In the genomic region with DNA sequence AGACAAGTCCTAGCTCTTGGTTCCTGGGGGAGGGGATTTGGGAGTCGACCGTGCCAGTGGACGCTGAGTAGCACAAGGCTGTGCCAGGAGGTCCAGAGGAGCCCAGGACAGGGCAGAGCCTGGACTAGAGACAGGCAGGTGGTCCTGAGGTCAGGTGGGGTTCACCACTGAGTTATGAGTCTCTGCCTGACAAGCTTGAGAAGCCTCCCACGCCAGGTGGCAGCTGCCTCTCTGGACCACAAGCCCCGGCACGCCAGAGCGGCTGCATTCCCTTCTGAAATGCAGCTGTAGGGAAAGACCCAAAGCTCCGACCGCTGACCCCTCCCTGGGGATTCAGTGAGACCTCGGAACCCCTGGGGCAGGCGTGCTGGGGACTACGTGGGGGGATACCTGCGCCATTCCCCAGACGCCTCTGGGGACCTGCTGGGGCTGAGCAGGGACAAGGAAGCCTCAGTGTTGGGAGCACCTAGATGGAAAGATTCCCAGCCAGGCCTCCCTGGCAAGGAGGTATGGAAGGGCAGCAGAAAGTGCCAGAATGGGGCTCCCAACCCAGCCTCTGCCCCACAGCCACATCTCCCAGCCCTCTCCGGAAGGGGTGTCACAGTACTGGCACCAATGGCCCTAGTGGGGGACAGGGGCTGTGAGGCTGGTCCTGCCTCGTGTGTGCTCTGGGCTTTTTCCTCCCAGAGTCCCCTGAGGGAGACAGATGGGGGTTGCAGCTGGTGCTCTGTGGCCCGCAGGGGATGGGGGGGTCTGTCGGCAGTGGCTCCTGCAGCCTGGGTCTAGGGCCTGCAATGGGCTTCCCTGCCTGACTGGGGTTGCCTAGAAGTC, we compare ENCODE assay signal across 14 cellular contexts. TPM values are rescaled to one million over a fixed set of nuclear protein-coding genes. Genes with fewer than 3 reads are reported as not detected.
DNase-seq lines count a peak whose midpoint lies in the region; ATAC-seq, FAIRE-seq and TF ChIP-seq lines count a peak whose summit lies in the region.
"Had no signal": no experiment of that assay in that cellular context is flagged by ENCODE, and none has a peak within 500 bp of the region (broad histone marks: within the 10 kb centered on the region; RNA-seq: fewer than 3 reads in every experiment).

No MANE protein-coding gene starts in this region.

- CTCF ChIA-PET in HepG2 (lab: Yijun Ruan, JAX; ENCODE audit: low intra/inter-chr PET ratio, low total read pairs) = no interaction called here
- CTCF ChIA-PET in CD4-positive, alpha-beta memory T cell (lab: Charles Lee; ENCODE audit: partially characterized antibody) = no interaction called here

- in situ Hi-C loops in HepG2 (cut with HindIII; ENCODE audit: extremely low pct_ligation_motif_present, low pct_unique_long_range_greater_than_20kb) = no loop called here

- no peak overlapping the region for H2AFZ ChIP-seq in HepG2 (ENCODE audit: low read length)
- no peak overlapping the region for H2AFZ ChIP-seq in neural progenitor cell (replicated peaks)

- no peaks in the 10 kb centered on the region for H3K36me3 Mint-ChIP-seq in natural killer cell treated with Interleukin-12 subunit alpha and Interleukin-12 subunit beta and Interleukin-15 and Interleukin-18, amount 100 ng/mL, for 72 hours
- H3K36me3 Mint-ChIP-seq in natural killer cell (no peaks in the 10 kb centered on the region), HFFc6 (ENCODE audit: low read depth) (no peaks in the 10 kb centered on the region), neural progenitor cell (no peaks in the 10 kb centered on the region)
- no peaks in the 10 kb centered on the region for H3K36me3 Mint-ChIP-seq in CD4-positive, alpha-beta memory T cell

- POLR2A ChIA-PET in HepG2 (lab: Yijun Ruan, JAX) = interaction anchor here (0.9 to 1.3 kb wide), 2 partner anchors 13 to 18 kb away, joined by 3 to 5 read pairs; no protein-coding TSS in a partner anchor
- POLR2A ChIA-PET in CD4-positive, alpha-beta memory T cell (lab: Charles Lee; ENCODE audit: partially characterized antibody) = interaction anchor here (0.8 kb wide), 1 partner anchor 18 kb away, joined by 3 read pairs; no protein-coding TSS in a partner anchor

- H3K4me2 ChIP-seq in HepG2 (ENCODE audit: low read depth, low read length) (peak overlapping the region; percentile 65), neural progenitor cell (no peak overlapping the region)

- H3K4me1 ChIP-seq in HepG2 (ENCODE audit: insufficient read depth, low read length) (peaks cover 56% of the 10 kb centered on the region), neural progenitor cell (peaks cover 5% of the 10 kb centered on the region)
- no peaks in the 10 kb centered on the region for H3K4me1 ChIP-seq in CD4-positive, alpha-beta memory T cell (ENCODE audit: insufficient read depth, low read length)
- H3K4me1 ChIP-seq: colonic mucosa, SJSA1 had no signal

- no peak for TF ChIP-seq EP300 in HepG2 (IDR thresholded peaks at IDR 0.05; ENCODE audit: low read depth in 2 of 2, low read length in 2 of 2)
- no peak for TF ChIP-seq EP300 in HepG2 (CRISPR knock-in tag; IDR thresholded peaks at IDR 0.05; ENCODE audit: borderline replicate concordance)

- H4K20me1 ChIP-seq in HepG2 (ENCODE audit: insufficient read depth, low read length) (no peaks in the 10 kb centered on the region), neural progenitor cell (ENCODE audit: low read depth) (no peaks in the 10 kb centered on the region)

- peaks cover 9 to 22% of the 10 kb centered on the region in 2 donors for H3K27me3 Mint-ChIP-seq in natural killer cell treated with Interleukin-12 subunit alpha and Interleukin-12 subunit beta and Interleukin-15 and Interleukin-18, amount 100 ng/mL, for 72 hours
- H3K27me3 Mint-ChIP-seq in natural killer cell (ENCODE audit: low read depth in 2 of 2) (peaks cover 9 to 13% of the 10 kb centered on the region in 2 donors), HFFc6 (ENCODE audit: insufficient read depth) (peaks cover 20% of the 10 kb centered on the region), neural progenitor cell (ENCODE audit: insufficient read depth, low read depth) (no peaks in the 10 kb centered on the region)
- H3K27me3 Mint-ChIP-seq in CD4-positive, alpha-beta memory T cell = peaks cover 3% of the 10 kb centered on the region in 2 donors

- no peaks in the 10 kb centered on the region for H3K36me3 ChIP-seq in HepG2 (replicated peaks in 1 of 2; ENCODE audit: control insufficient read depth in 1 of 2, insufficient read depth in 2 of 2, low read length in 2 of 2)
- H3K36me3 ChIP-seq in CD4-positive, alpha-beta memory T cell (ENCODE audit: insufficient read depth, low read length) = no peaks in the 10 kb centered on the region
- H3K36me3 ChIP-seq in neural progenitor cell = no peaks in the 10 kb centered on the region
- H3K36me3 ChIP-seq: colonic mucosa, SJSA1 had no signal

- TF ChIP-seq RAD21 in HepG2 (CRISPR knock-in tag; IDR thresholded peaks at IDR 0.05) = no peak

- peak; percentile 52 for DNase-seq in natural killer cell treated with Interleukin-12 subunit alpha and Interleukin-12 subunit beta and Interleukin-15 and Interleukin-18, amount 100 ng/mL, for 72 hours (ENCODE audit: low spot score)
- DNase-seq in natural killer cell = no peak
- DNase-seq in NCI-H524 (lab: John Stamatoyannopoulos, UW) = peak; percentile 40 to 75
- no peak for DNase-seq in HepG2 (ENCODE audit: low spot score)
- no peak for DNase-seq in CD4-positive, alpha-beta memory T cell
- no peak for DNase-seq in HFFc6
- DNase-seq in neural progenitor cell (ENCODE audit: low spot score) = no peak
- no peak for DNase-seq in GM19240 (ENCODE audit: insufficient read length, low spot score)
- DNase-seq: activated CD8-positive, alpha-beta memory T cell treated with anti-CD3 and anti-CD28 coated beads, Interleukin-2, amount 50 U/mL, for 4 hours; colonic mucosa had no signal

- no peaks in the 10 kb centered on the region for H3F3A ChIP-seq in neural progenitor cell (ENCODE audit: low read depth)

- peak in 1 of 2 donors; percentile 46 for ATAC-seq in natural killer cell treated with Interleukin-12 subunit alpha and Interleukin-12 subunit beta and Interleukin-15 and Interleukin-18, amount 100 ng/mL, for 72 hours
- ATAC-seq in natural killer cell (no peak), HepG2 (peak; percentile 8; the same call in 2 of the 3 replicates)

- H3K4me1 Mint-ChIP-seq in natural killer cell treated with Interleukin-12 subunit alpha and Interleukin-12 subunit beta and Interleukin-15 and Interleukin-18, amount 100 ng/mL, for 72 hours (ENCODE audit: low read depth in 2 of 2) = peaks cover 0 to 5% of the 10 kb centered on the region in 2 donors
- H3K4me1 Mint-ChIP-seq in natural killer cell (no peaks in the 10 kb centered on the region), HFFc6 (ENCODE audit: low read depth) (no peaks in the 10 kb centered on the region), neural progenitor cell (peaks cover 6% of the 10 kb centered on the region)
- no peaks in the 10 kb centered on the region for H3K4me1 Mint-ChIP-seq in CD4-positive, alpha-beta memory T cell

- H3K9me3 Mint-ChIP-seq in natural killer cell treated with Interleukin-12 subunit alpha and Interleukin-12 subunit beta and Interleukin-15 and Interleukin-18, amount 100 ng/mL, for 72 hours = no peaks in the 10 kb centered on the region
- H3K9me3 Mint-ChIP-seq in natural killer cell (no peaks in the 10 kb centered on the region), HFFc6 (no peaks in the 10 kb centered on the region; the same call in 1 of the 2 replicates), neural progenitor cell (peaks cover 2% of the 10 kb centered on the region)
- H3K9me3 Mint-ChIP-seq in CD4-positive, alpha-beta memory T cell = no peaks in the 10 kb centered on the region

- BruUV-seq in HepG2 (replicated peaks; lab: Mats Ljungman, UMichigan) = no TSS peak

- H3K9ac ChIP-seq in HepG2 (ENCODE audit: insufficient read depth, low read depth, low read length) (0 out of 2 replicates have a peak overlapping the region, but pooled peaks have one; percentile 6), neural progenitor cell (no peak overlapping the region)

- no peak overlapping the region for H3K27ac Mint-ChIP-seq in natural killer cell treated with Interleukin-12 subunit alpha and Interleukin-12 subunit beta and Interleukin-15 and Interleukin-18, amount 100 ng/mL, for 72 hours
- H3K27ac Mint-ChIP-seq in natural killer cell = no peak overlapping the region
- H3K27ac Mint-ChIP-seq in CD4-positive, alpha-beta memory T cell = no peak overlapping the region
- H3K27ac Mint-ChIP-seq in HFFc6 = no peak overlapping the region
- H3K27ac Mint-ChIP-seq in neural progenitor cell = no peak overlapping the region

- FAIRE-seq in HepG2 (lab: Jason Lieb, UNC) = no peak
- FAIRE-seq: islet of Langerhans had no signal

- no peaks in the 10 kb centered on the region for H3K9me3 ChIP-seq in HepG2 (ENCODE audit: low read length)
- no peaks in the 10 kb centered on the region for H3K9me3 ChIP-seq in CD4-positive, alpha-beta memory T cell (ENCODE audit: control insufficient read depth in 1 of 2, low read length in 2 of 2)
- H3K9me3 ChIP-seq in neural progenitor cell (ENCODE audit: low read depth) = no peaks in the 10 kb centered on the region
- H3K9me3 ChIP-seq: colonic mucosa, SJSA1 had no signal

- H3K4me3 ChIP-seq in HepG2 (replicated peaks in 1 of 3; ENCODE audit: insufficient read depth in 1 of 3, low read depth in 2 of 3, low read length in 3 of 3) (peak overlapping the region in 1 of 3 experiments; percentile 57; a peak in 1 of 6 replicates), neural progenitor cell (no peak overlapping the region)
- H3K4me3 ChIP-seq in CD4-positive, alpha-beta memory T cell (ENCODE audit: low read length in 2 of 2) = no peak overlapping the region
- H3K4me3 ChIP-seq: colonic mucosa, SJSA1 had no signal

- TF ChIP-seq CTCF in natural killer cell (IDR thresholded peaks at IDR 0.05) (no peak), HepG2 (CRISPR knock-in tag; IDR thresholded peaks at IDR 0.05) (no peak), HFFc6 (IDR thresholded peaks at IDR 0.05) (no peak), neural progenitor cell (IDR thresholded peaks at IDR 0.05) (no peak)

- intact Hi-C loops in natural killer cell (cut with micrococcal nuclease) = no loop called here
- intact Hi-C loops in HepG2 (cut with micrococcal nuclease; ENCODE audit: unreplicated experiment) = no loop called here
- intact Hi-C loops in CD4-positive, alpha-beta memory T cell (cut with micrococcal nuclease) = no loop called here

- 53% methylated on average over 10 of the region's 18 CpGs for WGBS in HepG2 (ENCODE audit: low lambda C conversion rate)

- H3K27me3 ChIP-seq in HepG2 (ENCODE audit: control insufficient read depth in 1 of 2, insufficient read depth in 2 of 2, low read length in 2 of 2) (peaks cover 2 to 5% of the 10 kb centered on the region in 2 experiments; a peak in 2 of 5 replicates), neural progenitor cell (no peaks in the 10 kb centered on the region)
- no peaks in the 10 kb centered on the region for H3K27me3 ChIP-seq in CD4-positive, alpha-beta memory T cell (ENCODE audit: insufficient read depth, low read length)
- H3K27me3 ChIP-seq: colonic mucosa had no signal

- no peak for TF ChIP-seq POLR2A in HepG2 (IDR thresholded peaks at IDR 0.05; ENCODE audit: insufficient read depth in 1 of 2, low read depth in 2 of 2, low read length in 2 of 2)

- H3K79me2 ChIP-seq in HepG2 (ENCODE audit: insufficient read depth, low read length) (no peaks in the 10 kb centered on the region), neural progenitor cell (ENCODE audit: low read depth) (no peaks in the 10 kb centered on the region)

- no peak overlapping the region for H3K4me3 Mint-ChIP-seq in natural killer cell treated with Interleukin-12 subunit alpha and Interleukin-12 subunit beta and Interleukin-15 and Interleukin-18, amount 100 ng/mL, for 72 hours
- H3K4me3 Mint-ChIP-seq in natural killer cell = no peak overlapping the region
- H3K4me3 Mint-ChIP-seq in CD4-positive, alpha-beta memory T cell = no peak overlapping the region
- H3K4me3 Mint-ChIP-seq in HFFc6 = no peak overlapping the region
- H3K4me3 Mint-ChIP-seq in neural progenitor cell = no peak overlapping the region
- H3K4me3 Mint-ChIP-seq: neural crest cell had no signal

- no peak overlapping the region for H3K27ac ChIP-seq in HepG2 (ENCODE audit: extremely low read length, insufficient read depth, low read length)
- no peak overlapping the region for H3K27ac ChIP-seq in CD4-positive, alpha-beta memory T cell (ENCODE audit: low read depth, low read length)
- no peak overlapping the region for H3K27ac ChIP-seq in neural progenitor cell
- H3K27ac ChIP-seq: colonic mucosa, SJSA1, VCaP had no signal

RNA-seq across cellular contexts. Expression of gene PDGFA, which starts 29.0 kb away (rescaled TPM):
- total RNA-seq in natural killer cell treated with Interleukin-12 subunit alpha and Interleukin-12 subunit beta and Interleukin-15 and Interleukin-18, amount 100 ng/mL, for 72 hours = 1 to 10 TPM; 1.3 to 5.0 TPM
- total RNA-seq in natural killer cell (1 to 10 TPM in 2 of 3 donors, under 1 TPM in 1; 0.86 to 2.0 (median 1.5) TPM), HepG2 (2016; rRNA removed; fragmentation: Illumina TruSeq; extraction: Trizol) (0.80 and 1.5 TPM in 2 replicates), neural progenitor cell (ENCODE audit: low replicate concordance) (9.8 and 13.7 TPM in 2 replicates)
- 1.1 and 1.6 TPM in 2 replicates for total RNA-seq in HepG2 (2016; cell fraction: cytosol; rRNA removed; fragmentation: Illumina TruSeq; extraction: Trizol; ENCODE audit: low read depth)
- 1.0 and 1.8 TPM in 2 replicates for total RNA-seq in HepG2 (2016; cell fraction: insoluble cytoplasmic fraction; rRNA removed; fragmentation: Illumina TruSeq; extraction: Trizol)
- 2.6 and 3.0 TPM in 2 replicates for total RNA-seq in HepG2 (2016; cell fraction: membrane; rRNA removed; fragmentation: Illumina TruSeq; extraction: Trizol)
- total RNA-seq in HepG2 (2016; cell fraction: nucleus; rRNA removed; fragmentation: Illumina TruSeq; extraction: Trizol) = 1.3 and 1.4 TPM in 2 replicates
- polyA plus RNA-seq in HepG2 (2011; rRNA removed) = 2.4 and 3.4 TPM in 2 replicates
- polyA plus RNA-seq in HepG2 (2011; cell fraction: cytosol; rRNA removed) = 1.2 and 2.1 TPM in 2 replicates
- polyA plus RNA-seq in HepG2 (2011; cell fraction: nucleus; rRNA removed) = 2.9 and 5.0 TPM in 2 replicates
- 1.2 and 1.3 TPM in 2 replicates for polyA plus RNA-seq in HepG2 (2012)
- 0.57 and 0.60 TPM in 2 replicates for polyA plus RNA-seq in HepG2 (2016; cell fraction: cytosol; fragmentation: Illumina TruSeq; extraction: Trizol; ENCODE audit: low read depth)
- 0.93 and 1.1 TPM in 2 replicates for polyA plus RNA-seq in HepG2 (2016; cell fraction: insoluble cytoplasmic fraction; fragmentation: Illumina TruSeq; extraction: Trizol; ENCODE audit: low read depth)
- 1.1 TPM in 2 replicates for polyA plus RNA-seq in HepG2 (2016; cell fraction: membrane; fragmentation: Illumina TruSeq; extraction: Trizol; ENCODE audit: low read depth)
- 1.9 TPM in 2 replicates for polyA plus RNA-seq in HepG2 (2016; cell fraction: nucleus; fragmentation: Illumina TruSeq; extraction: Trizol; ENCODE audit: insufficient read depth, low read depth)
- polyA minus RNA-seq in HepG2 (2011; rRNA and poly(A)+ RNA removed; ENCODE audit: low replicate concordance) = 14.6 and 20.5 TPM in 2 replicates
- polyA minus RNA-seq in HepG2 (2011; cell fraction: cytosol; rRNA and poly(A)+ RNA removed) = 4.8 and 15.5 TPM in 2 replicates
- polyA minus RNA-seq in HepG2 (2011; cell fraction: nucleus; rRNA and poly(A)+ RNA removed) = 2.3 and 2.4 TPM in 2 replicates
- under 1 TPM in 1 of 2 experiments, not detected in 1; 0.20 TPM for total RNA-seq in CD4-positive, alpha-beta memory T cell
- polyA plus RNA-seq in CD4-positive, alpha-beta memory T cell = not detected
- 1 to 10 TPM; 7.1 to 8.7 (median 7.8) TPM for total RNA-seq in HFFc6 (2021; fragmentation: NEBNext Ultra II Directional; extraction: Animal tissue kit (Norgen Biotek cat#: 25700))

Comparison
In these comparisons a context has a peak if more than half of its experiments do, and no peak if none do; other contexts are left out.
1. DNase-seq: peak in natural killer cell treated with Interleukin-12 subunit alpha and Interleukin-12 subunit beta and Interleukin-15 and Interleukin-18, amount 100 ng/mL, for 72 hours (single experiment) and NCI-H524 (2 of 2); none in natural killer cell (single experiment), HepG2 (single experiment), CD4-positive, alpha-beta memory T cell (0 of 5), HFFc6 (single experiment), neural progenitor cell (single experiment) and GM19240 (single experiment).